Comparison of ENCODE assay signal across 8 cellular contexts in genomic region chr3:100403362-100403761, GRCh38. TPM values are rescaled to one million over a fixed set of nuclear protein-coding genes. Genes with fewer than 3 reads are reported as not detected.
DNase-seq lines count a peak whose midpoint lies in the region; ATAC-seq, FAIRE-seq and TF ChIP-seq lines count a peak whose summit lies in the region.
"Not testable (repeated sequence)": the region's sequence is repeated elsewhere in the genome, so short reads cannot be mapped to it uniquely, and the experiment has no call there.

No MANE protein-coding gene starts in this region.

- ATAC-seq in A549, Panc1: not testable (repeated sequence)

- not testable (repeated sequence) for H2BK120ac ChIP-seq in neuronal stem cell (ENCODE audit: low read depth, low read length)

- H2AFZ ChIP-seq in neuronal stem cell (ENCODE audit: low read length): peak overlapping the region; percentile 85

- WGBS in A549 (ENCODE audit: missing lambda C conversion rate): 52% methylated on average over 5 of the region's 5 CpGs
- WGBS in neuronal stem cell (ENCODE audit: extremely low coverage in 2 of 2, insufficient read length in 2 of 2, insufficient replicate concordance in 1 of 2), 2 donors: no CpG with 5 or more reads among the region's 5 CpGs

- H3K27me3 Mint-ChIP-seq in activated T-cell treated with anti-CD3 and anti-CD28 coated beads, Interleukin-2, amount 50 U/mL, for 24 hours: not testable (repeated sequence)

- H3K36me3 ChIP-seq in Panc1 (ENCODE audit: control insufficient read depth, insufficient read depth, low read length); iPS-15b (ENCODE audit: control insufficient read depth, insufficient read depth, low read length): not testable (repeated sequence)
- H3K36me3 ChIP-seq in neuronal stem cell (replicated peaks in 1 of 2; ENCODE audit: control insufficient read depth in 2 of 2, insufficient read depth in 2 of 2, low read length in 2 of 2): peaks cover 2 to 18% of the 10 kb centered on the region in 2 donors

- CTCF ChIA-PET in A549 (lab: Yijun Ruan, JAX): interaction anchor here (0.7 to 0.8 kb wide), 2 partner anchors 22 to 1396 kb away, joined by 3 to 5 read pairs; no protein-coding TSS in a partner anchor
- CTCF ChIA-PET in Panc1 (lab: Charles Lee): not testable (repeated sequence)

- H3K9me3 ChIP-seq in A549; Panc1 (ENCODE audit: control insufficient read depth, insufficient read depth, low read depth, low read length); iPS-15b (ENCODE audit: control insufficient read depth, insufficient read depth, low read length): not testable (repeated sequence)
- H3K9me3 ChIP-seq in neuronal stem cell (replicated peaks in 1 of 2; ENCODE audit: control insufficient read depth in 2 of 2, insufficient read depth in 1 of 2, low read depth in 1 of 2, low read length in 2 of 2): peaks cover 0 to 22% of the 10 kb centered on the region in 2 donors

- not testable (repeated sequence) for H3K27me3 ChIP-seq in Panc1 (ENCODE audit: control insufficient read depth, insufficient read depth, low read length); dorsolateral prefrontal cortex; iPS-15b (ENCODE audit: control insufficient read depth, insufficient read depth, low read length); neuronal stem cell (ENCODE audit: control insufficient read depth in 3 of 3, insufficient read depth in 3 of 3, low read depth in 1 of 3, low read length in 3 of 3)

- H2BK12ac ChIP-seq in neuronal stem cell (ENCODE audit: low read length): not testable (repeated sequence)

- TF ChIP-seq RAD21 in A549 (conservative IDR thresholded peaks at IDR 0.05 in 1 of 2, IDR thresholded peaks at IDR 0.05 in 1 of 2): not testable (repeated sequence)

- DNase-seq in A549 (ENCODE audit: low read depth in 1 of 2, low spot score in 1 of 2) (peak in 1 of 2 experiments; percentile 23), MV-4-11 (lab: John Stamatoyannopoulos, UW) (peak; percentile 18), dorsolateral prefrontal cortex (peak in 1 of 10 donors; percentile 5)
- DNase-seq in Panc1 (ENCODE audit: low read depth, low spot score); activated T-cell treated with anti-CD3 and anti-CD28 coated beads, Interleukin-2, amount 50 U/mL, for 24 hours; neuronal stem cell (ENCODE audit: low spot score): not testable (repeated sequence)

- not testable (repeated sequence) for H3K4ac ChIP-seq in neuronal stem cell (ENCODE audit: low read length)

- not testable (repeated sequence) for TF ChIP-seq POLR2A in A549 (IDR thresholded peaks at IDR 0.05; ENCODE audit: low read length)

- not testable (repeated sequence) for H2AK5ac ChIP-seq in neuronal stem cell (ENCODE audit: low read depth, low read length)

- intact Hi-C loops in Panc1 (cut with micrococcal nuclease; ENCODE audit: unreplicated experiment) (loop anchor here (10.0 kb wide), 1 partner anchor 191 kb away; no protein-coding TSS in a partner anchor), dorsolateral prefrontal cortex (cut with DNase I) (loop anchor here (5.0 to 10.0 kb wide), 4 partner anchors 89 to 589 kb away; partner anchors contain the start of genes TMEM45A (in 2 of the 2), CMSS1 (in 1 of the 2) and TFG (in 1 of the 2))

- not testable (repeated sequence) for TF ChIP-seq EP300 in A549 (IDR thresholded peaks at IDR 0.05)

- H3K23ac ChIP-seq in neuronal stem cell (ENCODE audit: low read depth, low read length, poor library complexity): not testable (repeated sequence)

- H3K4me2 ChIP-seq in A549 (peak overlapping the region; percentile 96), neuronal stem cell (ENCODE audit: insufficient read depth, low read length, poor library complexity, severe bottlenecking) (peak overlapping the region; percentile 23)

- H3K4me1 ChIP-seq in A549 (peaks cover 26% of the 10 kb centered on the region; the same call in 1 of the 3 replicates), neuronal stem cell (ENCODE audit: control insufficient read depth in 2 of 2, insufficient read depth in 1 of 2, low read depth in 1 of 2, low read length in 2 of 2) (peaks cover 5 to 10% of the 10 kb centered on the region in 2 donors)
- not testable (repeated sequence) for H3K4me1 ChIP-seq in Panc1 (ENCODE audit: control insufficient read depth, insufficient read depth, low read length); iPS-15b (ENCODE audit: control insufficient read depth, insufficient read depth, low read length)

- peak; percentile 8; the same call in 1 of the 3 replicates for TF ChIP-seq CTCF in A549 (IDR thresholded peaks at IDR 0.05)
- not testable (repeated sequence) for TF ChIP-seq CTCF in Panc1 (IDR thresholded peaks at IDR 0.05); dorsolateral prefrontal cortex (IDR thresholded peaks at IDR 0.05 in 54 of 56, conservative IDR thresholded peaks at IDR 0.05 in 2 of 56; ENCODE audit: low read depth in 1 of 56, partially characterized antibody in 56 of 56)

- H3K14ac ChIP-seq in neuronal stem cell (ENCODE audit: low read length): not testable (repeated sequence)

- H3K18ac ChIP-seq in neuronal stem cell (ENCODE audit: low read length): not testable (repeated sequence)

- H3K27ac ChIP-seq in A549 (peak overlapping the region in 1 of 2 experiments; percentile 97; a peak in 1 of 6 replicates), Panc1 (ENCODE audit: low read length) (peak overlapping the region; percentile 98)
- H3K27ac ChIP-seq in dorsolateral prefrontal cortex; neuronal stem cell (replicated peaks; ENCODE audit: low read length): not testable (repeated sequence)

- H3K4me3 Mint-ChIP-seq in activated T-cell treated with anti-CD3 and anti-CD28 coated beads, Interleukin-2, amount 50 U/mL, for 24 hours: peak overlapping the region; percentile 90

- not testable (repeated sequence) for H4K8ac ChIP-seq in neuronal stem cell (ENCODE audit: low read depth, low read length)

- POLR2A ChIA-PET in A549 (lab: Yijun Ruan, JAX); Panc1 (lab: Charles Lee): not testable (repeated sequence)

- not testable (repeated sequence) for FAIRE-seq in A549 (lab: Jason Lieb, UNC)

- H3K27ac Mint-ChIP-seq in activated T-cell treated with anti-CD3 and anti-CD28 coated beads, Interleukin-2, amount 50 U/mL, for 24 hours: not testable (repeated sequence)

- H4K91ac ChIP-seq in neuronal stem cell (ENCODE audit: low read depth, low read length, poor library complexity): not testable (repeated sequence)

- H2BK15ac ChIP-seq in neuronal stem cell (ENCODE audit: low read length): not testable (repeated sequence)

- H3K79me1 ChIP-seq in neuronal stem cell (ENCODE audit: low read depth, low read length): not testable (repeated sequence)

- in situ Hi-C loops in Panc1 (cut with HindIII; ENCODE audit: low pct_unique_long_range_greater_than_20kb, low sequenced_read_pairs): not testable (repeated sequence)

- not testable (repeated sequence) for H2BK5ac ChIP-seq in neuronal stem cell (ENCODE audit: low read length)

- peak overlapping the region; percentile 91; the same call in 2 of the 3 replicates for H3K4me3 ChIP-seq in A549
- peak overlapping the region; percentile 45 for H3K4me3 ChIP-seq in GM08714 (ENCODE audit: low read length)
- peak overlapping the region; percentile 74 to 87 for H3K4me3 ChIP-seq in Panc1 (ENCODE audit: low read depth in 2 of 2, low read length in 2 of 2)
- peak overlapping the region in 52 of 59 donors; percentile 0 to 100 (median 94) for H3K4me3 ChIP-seq in dorsolateral prefrontal cortex
- H3K4me3 ChIP-seq in iPS-15b (ENCODE audit: low read depth, low read length): peak overlapping the region; percentile 84
- peak overlapping the region; percentile 71 to 83 for H3K4me3 ChIP-seq in neuronal stem cell (ENCODE audit: low read length in 2 of 2)

- peaks cover 11% of the 10 kb centered on the region for H3K9me3 Mint-ChIP-seq in activated T-cell treated with anti-CD3 and anti-CD28 coated beads, Interleukin-2, amount 50 U/mL, for 24 hours

- not testable (repeated sequence) for BruUV-seq in Panc1 (replicated peaks; lab: Mats Ljungman, UMichigan)

- peak overlapping the region; percentile 62 for H3K9ac ChIP-seq in iPS-15b (ENCODE audit: low read depth, low read length)
- not testable (repeated sequence) for H3K9ac ChIP-seq in neuronal stem cell (ENCODE audit: low read depth, low read length, poor library complexity)

- peaks cover 51% of the 10 kb centered on the region for H3K36me3 Mint-ChIP-seq in activated T-cell treated with anti-CD3 and anti-CD28 coated beads, Interleukin-2, amount 50 U/mL, for 24 hours (ENCODE audit: low read depth)

- H3K4me1 Mint-ChIP-seq in activated T-cell treated with anti-CD3 and anti-CD28 coated beads, Interleukin-2, amount 50 U/mL, for 24 hours (ENCODE audit: low read depth): peaks cover 49% of the 10 kb centered on the region

RNA-seq across cellular contexts. Expression of gene LNP1, which starts 2.0 kb away (rescaled TPM):
- polyA plus RNA-seq in A549 (2011; rRNA removed) (1.2 and 2.0 TPM in 2 replicates), A549 (2017; fragmentation: RNase III; extraction: RNeasy Plus Mini Kit Qiagen cat#74134 plus additional on column Dnase treatment) (1.3 to 1.8 TPM (median 1.6 TPM) in 3 replicates)
- polyA plus RNA-seq in A549 (2012; cell fraction: cytosol; rRNA removed): 0.91 and 1.2 TPM in 2 replicates
- polyA plus RNA-seq in A549 (2012; cell fraction: nucleus; rRNA removed): 0.53 and 1.0 TPM in 2 replicates
- 2.3 and 3.9 TPM in 2 replicates for polyA minus RNA-seq in A549 (2011; rRNA and poly(A)+ RNA removed)
- total RNA-seq in Panc1 (2021; ENCODE audit: unreplicated experiment) (1.8 TPM), dorsolateral prefrontal cortex (10 to 100 TPM in 47 of 120 experiments, 1 to 10 TPM in 73; 4.3 to 16.9 (median 9.5) TPM)
- 0.47 TPM for polyA plus RNA-seq in Panc1 (2012; ENCODE audit: insufficient read length)
- polyA plus RNA-seq in neuronal stem cell (2013, experiment 1 of 2): 11.8 TPM
- 11.8 TPM for polyA plus RNA-seq in neuronal stem cell (2013, experiment 2 of 2)

RNA-seq across cellular contexts. Expression of gene TOMM70, which starts 2.5 kb away (rescaled TPM):
- polyA plus RNA-seq in A549 (2011; rRNA removed): 48.6 and 61.8 TPM in 2 replicates
- 14.8 and 16.5 TPM in 2 replicates for polyA plus RNA-seq in A549 (2012; cell fraction: cytosol; rRNA removed)
- polyA plus RNA-seq in A549 (2012; cell fraction: nucleus; rRNA removed): 11.7 and 12.6 TPM in 2 replicates
- 49.1 to 55.4 TPM (median 49.3 TPM) in 3 replicates for polyA plus RNA-seq in A549 (2017; fragmentation: RNase III; extraction: RNeasy Plus Mini Kit Qiagen cat#74134 plus additional on column Dnase treatment)
- polyA minus RNA-seq in A549 (2011; rRNA and poly(A)+ RNA removed): 17.5 and 19.5 TPM in 2 replicates
- total RNA-seq in Panc1 (2021; ENCODE audit: unreplicated experiment): 55.7 TPM
- polyA plus RNA-seq in Panc1 (2012; ENCODE audit: insufficient read length): 24.1 TPM
- 10 to 100 TPM; 24.6 to 81.5 (median 58.4) TPM for total RNA-seq in dorsolateral prefrontal cortex
- polyA plus RNA-seq in neuronal stem cell (2013, experiment 1 of 2): 21.3 TPM
- 20.9 TPM for polyA plus RNA-seq in neuronal stem cell (2013, experiment 2 of 2)
